In the genomic region with DNA sequence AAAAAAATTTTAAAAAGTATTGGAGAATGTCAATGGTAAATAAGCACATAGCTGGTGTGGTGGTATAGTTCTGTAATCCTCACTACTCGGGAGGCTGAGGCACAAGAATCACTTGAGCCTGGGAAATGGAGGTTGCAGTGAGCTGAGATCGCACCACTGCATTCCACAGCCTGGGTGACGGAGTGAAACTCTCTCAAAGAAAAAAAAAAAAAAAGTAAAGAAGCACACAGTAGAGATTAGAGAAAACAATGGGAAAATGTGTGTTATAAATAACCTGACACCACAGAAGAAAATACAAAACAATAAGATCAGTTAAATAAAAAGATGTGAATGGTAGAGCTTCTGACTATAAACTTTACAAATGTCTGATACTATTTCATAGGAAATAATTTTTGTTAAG, we compare ENCODE assay signal across 16 cellular contexts.
A peak's percentile ranks its signal among the peaks of the same experiment; 100 is the strongest.
DNase-seq lines count a peak whose midpoint lies in the region; ATAC-seq, FAIRE-seq and TF ChIP-seq lines count a peak whose summit lies in the region.
"Had no signal": no experiment of that assay in that cellular context is flagged by ENCODE, and none has a peak within 500 bp of the region (broad histone marks: within the 10 kb centered on the region; RNA-seq: fewer than 3 reads in every experiment).

No MANE protein-coding gene starts in this region.

- H3K27ac ChIP-seq in GM23338 (ENCODE audit: low read depth) (peak overlapping the region; percentile 21; the same call in 1 of the 2 replicates), astrocyte (ENCODE audit: low read depth, low read length) (no peak overlapping the region), neural progenitor cell (peak overlapping the region; percentile 39)

- ATAC-seq in GM23338 = peak; percentile 81
- ATAC-seq in omental fat pad (ENCODE audit: low FRiP score) = no peak
- no peak for ATAC-seq in left lobe of liver

- H3K9me3 Mint-ChIP-seq in GM23338 (no peaks in the 10 kb centered on the region), astrocyte (ENCODE audit: unreplicated experiment) (peaks cover 2% of the 10 kb centered on the region), neural progenitor cell (no peaks in the 10 kb centered on the region)
- H3K9me3 Mint-ChIP-seq: CD4-positive, alpha-beta T cell had no signal

- H3K27me3 ChIP-seq in GM23338 (ENCODE audit: insufficient read depth) = no peaks in the 10 kb centered on the region
- H3K27me3 ChIP-seq in astrocyte (ENCODE audit: insufficient read depth, low read length) = no peaks in the 10 kb centered on the region
- no peaks in the 10 kb centered on the region for H3K27me3 ChIP-seq in neural progenitor cell

- H3K4me1 Mint-ChIP-seq in GM23338 (peaks cover 21% of the 10 kb centered on the region), astrocyte (ENCODE audit: low read depth, unreplicated experiment) (peaks cover 8% of the 10 kb centered on the region), neural progenitor cell (peaks cover 9% of the 10 kb centered on the region)
- H3K4me1 Mint-ChIP-seq: B cell had no signal

- H3F3A ChIP-seq in GM23338 (replicated peaks; ENCODE audit: low read depth) (no peaks in the 10 kb centered on the region), neural progenitor cell (ENCODE audit: low read depth) (no peaks in the 10 kb centered on the region)

- H3K4me3 Mint-ChIP-seq in GM23338 (no peak overlapping the region), astrocyte (ENCODE audit: unreplicated experiment) (no peak overlapping the region), neural progenitor cell (no peak overlapping the region)
- H3K4me3 Mint-ChIP-seq: B cell; CD4-positive, alpha-beta T cell had no signal

- H3K27me3 Mint-ChIP-seq in GM23338 (ENCODE audit: insufficient read depth, low read depth, poor library complexity) = no peaks in the 10 kb centered on the region
- H3K27me3 Mint-ChIP-seq in astrocyte (ENCODE audit: low read depth, unreplicated experiment) = no peaks in the 10 kb centered on the region
- no peaks in the 10 kb centered on the region for H3K27me3 Mint-ChIP-seq in neural progenitor cell (ENCODE audit: insufficient read depth, low read depth)
- H3K27me3 Mint-ChIP-seq: B cell; CD4-positive, alpha-beta T cell had no signal

- no peak overlapping the region for H3K9ac ChIP-seq in astrocyte (ENCODE audit: low read length)
- no peak overlapping the region for H3K9ac ChIP-seq in neural progenitor cell

- TF ChIP-seq CTCF in GM23338 (conservative IDR thresholded peaks at IDR 0.05; ENCODE audit: low read depth in 2 of 2) (no peak), astrocyte (IDR thresholded peaks at IDR 0.05; ENCODE audit: insufficient read depth, low read depth, low read length) (no peak), neural progenitor cell (IDR thresholded peaks at IDR 0.05) (no peak), omental fat pad (IDR thresholded peaks at IDR 0.05) (no peak)

- H3K4me1 ChIP-seq in GM23338 (ENCODE audit: insufficient read depth) (peaks cover 19% of the 10 kb centered on the region), astrocyte (ENCODE audit: insufficient read depth, low read length) (no peaks in the 10 kb centered on the region), neural progenitor cell (peaks cover 17% of the 10 kb centered on the region)

- H2AFZ ChIP-seq in GM23338 = no peak overlapping the region
- H2AFZ ChIP-seq in astrocyte (ENCODE audit: low read depth, low read length) = no peak overlapping the region
- H2AFZ ChIP-seq in neural progenitor cell (replicated peaks) = no peak overlapping the region

- H3K9me2 ChIP-seq in GM23338 (ENCODE audit: insufficient read depth) = no peaks in the 10 kb centered on the region

- no peak for FAIRE-seq in astrocyte (lab: Jason Lieb, UNC)

- H3K27ac Mint-ChIP-seq in GM23338 (peak overlapping the region; percentile 45; the same call in 1 of the 2 replicates), astrocyte (ENCODE audit: unreplicated experiment) (peak overlapping the region; percentile 15), neural progenitor cell (peak overlapping the region; percentile 46)
- H3K27ac Mint-ChIP-seq: B cell; CD4-positive, alpha-beta T cell had no signal

- H3K36me3 ChIP-seq in GM23338 (ENCODE audit: insufficient read depth) = no peaks in the 10 kb centered on the region
- H3K36me3 ChIP-seq in astrocyte (ENCODE audit: insufficient read depth, low read length) = peaks cover 3% of the 10 kb centered on the region
- no peaks in the 10 kb centered on the region for H3K36me3 ChIP-seq in neural progenitor cell

- peak; percentile 19 for DNase-seq in GM23338 (ENCODE audit: low spot score)
- no peak for DNase-seq in astrocyte (ENCODE audit: low read depth)
- peak; percentile 6 for DNase-seq in fibroblast of peridontal ligament (ENCODE audit: extremely low read depth)
- DNase-seq in neural progenitor cell (ENCODE audit: low spot score) = peak; percentile 33
- no peak for DNase-seq in omental fat pad (ENCODE audit: low spot score)
- no peak for DNase-seq in left lobe of liver (ENCODE audit: low spot score)
- DNase-seq in midbrain (lab: John Stamatoyannopoulos, UW) = no peak
- DNase-seq in OCI-M1 (lab: John Stamatoyannopoulos, UW) = no peak
- DNase-seq: Calu3; CD4-positive, alpha-beta T cell; DMS79 treated with DMSO at 0.1 percent for 48 hours; NCI-H1105 treated with DMSO at 0.1 percent for 48 hours; NCI-H187 treated with DMSO at 0.1 percent for 48 hours; NCI-H2171; SHP77 treated with DMSO at 0.1 percent for 48 hours had no signal

- H3K36me3 Mint-ChIP-seq in GM23338 (ENCODE audit: low read depth) (peaks cover 3% of the 10 kb centered on the region; the same call in 2 of the 3 replicates), astrocyte (ENCODE audit: low read depth, unreplicated experiment) (peaks cover 5% of the 10 kb centered on the region), neural progenitor cell (peaks cover 17% of the 10 kb centered on the region)

- H3K79me2 ChIP-seq in GM23338 (replicated peaks; ENCODE audit: insufficient read depth) = no peaks in the 10 kb centered on the region
- H3K79me2 ChIP-seq in astrocyte (ENCODE audit: insufficient read depth, low read length) = no peaks in the 10 kb centered on the region
- peaks cover 11% of the 10 kb centered on the region for H3K79me2 ChIP-seq in neural progenitor cell (ENCODE audit: low read depth)

- H3K4me3 ChIP-seq in GM23338 = no peak overlapping the region
- no peak overlapping the region for H3K4me3 ChIP-seq in astrocyte (ENCODE audit: insufficient read depth, low read depth, low read length)
- no peak overlapping the region for H3K4me3 ChIP-seq in neural progenitor cell

- H3K9me3 ChIP-seq in astrocyte (ENCODE audit: insufficient read depth, low read depth, low read length) = no peaks in the 10 kb centered on the region
- no peaks in the 10 kb centered on the region for H3K9me3 ChIP-seq in neural progenitor cell (ENCODE audit: low read depth)

- H3K4me2 ChIP-seq in GM23338 (no peak overlapping the region), astrocyte (ENCODE audit: low read length) (no peak overlapping the region), neural progenitor cell (no peak overlapping the region)

- no peaks in the 10 kb centered on the region; the same call in 1 of the 2 replicates for H4K20me1 ChIP-seq in GM23338 (replicated peaks; ENCODE audit: insufficient read depth)
- no peaks in the 10 kb centered on the region for H4K20me1 ChIP-seq in astrocyte (ENCODE audit: insufficient read depth, low read length)
- peaks cover 5% of the 10 kb centered on the region for H4K20me1 ChIP-seq in neural progenitor cell (ENCODE audit: low read depth)

TF ChIP-seq in GM23338, 12 proteins besides CTCF, POLR2A, EP300 and RAD21:
- TF ChIP-seq JUNB (IDR thresholded peaks at IDR 0.05; ENCODE audit: unreplicated experiment) (no peak), ZNF114 (CRISPR knock-in tag; IDR thresholded peaks at IDR 0.05) (no peak), EZH2phosphoT487 (IDR thresholded peaks at IDR 0.05; ENCODE audit: unreplicated experiment) (no peak), CREB1 (CRISPR knock-in tag; IDR thresholded peaks at IDR 0.05; ENCODE audit: low read depth) (no peak)

Comparison
In these comparisons a context has a peak if more than half of its experiments do, and no peak if none do; other contexts are left out.
1. DNase-seq: peak in GM23338 (single experiment), fibroblast of peridontal ligament (single experiment) and neural progenitor cell (single experiment); none in astrocyte (single experiment), omental fat pad (single experiment), left lobe of liver (single experiment), midbrain (single experiment) and OCI-M1 (single experiment).
2. Peak in every context shown above with its lines, with median percentiles within 50 percentile points of each other: H3K27ac Mint-ChIP-seq.